1 cellular context compared by ENCODE assay signal in the genomic region with DNA sequence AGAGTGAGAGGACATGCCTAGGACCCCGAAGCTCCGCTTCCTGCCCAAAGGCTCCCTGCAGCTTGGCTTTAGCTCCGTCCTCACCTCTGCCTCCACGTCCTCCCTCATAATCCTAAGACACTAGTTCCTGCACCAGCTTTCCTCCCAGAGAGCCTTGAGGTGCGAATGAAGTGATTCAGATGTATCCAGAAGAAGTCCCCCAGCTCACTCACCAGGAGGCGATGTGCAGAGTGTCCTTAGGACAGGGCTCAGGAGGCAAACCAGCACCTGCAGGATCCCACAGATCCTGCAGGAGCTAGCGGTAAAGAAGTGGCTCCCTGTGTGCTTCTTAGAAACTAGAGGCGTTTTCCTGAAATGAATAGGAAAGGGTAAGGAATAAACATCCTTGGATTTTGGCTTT.
TF ChIP-seq lines count a peak whose summit lies in the region.

No MANE protein-coding gene starts in this region.

TF ChIP-seq in K562, 482 proteins besides CTCF, POLR2A, EP300 and RAD21 (continued from another document):
- TF ChIP-seq RBM39 (optimal IDR thresholded peaks at IDR 0.05; ENCODE audit: low read depth, low read length): no peak
- TF ChIP-seq L3MBTL2 (IDR thresholded peaks at IDR 0.05): no peak
- TF ChIP-seq CBFA2T3 (IDR thresholded peaks at IDR 0.05): no peak
- no peak for TF ChIP-seq FOXK1 (CRISPR knock-in tag; IDR thresholded peaks at IDR 0.05; ENCODE audit: borderline replicate concordance)
